In the genomic region with DNA sequence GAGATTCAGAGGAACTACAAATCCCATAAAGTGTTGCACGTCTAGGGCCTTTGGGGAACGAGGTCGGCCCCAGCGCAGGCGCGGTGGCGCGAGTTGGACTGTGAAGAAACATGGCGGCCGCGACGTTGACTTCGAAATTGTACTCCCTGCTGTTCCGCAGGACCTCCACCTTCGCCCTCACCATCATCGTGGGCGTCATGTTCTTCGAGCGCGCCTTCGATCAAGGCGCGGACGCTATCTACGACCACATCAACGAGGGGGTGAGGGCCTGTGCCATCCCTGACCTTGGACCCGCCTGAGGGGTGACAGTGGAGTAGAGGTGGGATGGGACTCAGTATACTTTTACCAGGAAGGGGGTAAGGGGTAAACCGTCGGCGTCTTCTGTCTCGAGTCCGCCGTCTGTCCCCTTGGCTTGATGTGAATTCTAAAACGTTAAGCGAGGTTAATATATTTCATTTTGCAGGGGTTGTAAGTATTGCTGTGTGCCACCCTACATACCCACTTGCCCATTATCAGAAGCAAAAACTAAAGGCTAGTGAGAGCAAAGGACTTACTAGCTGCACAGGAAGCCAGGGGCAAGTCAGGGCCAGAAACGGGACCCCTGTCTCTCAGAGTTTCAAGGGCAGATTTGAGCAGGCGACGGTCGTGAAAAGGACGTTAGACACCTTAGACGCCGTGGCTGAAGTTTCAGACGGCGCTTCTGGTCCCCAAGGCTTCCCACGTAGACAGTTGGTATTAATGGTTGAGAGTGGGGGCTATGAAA, we compare ENCODE assay signal across 8 cellular contexts. TPM values are rescaled to one million over a fixed set of nuclear protein-coding genes. Genes with fewer than 3 reads are reported as not detected.
DNase-seq lines count a peak whose midpoint lies in the region; ATAC-seq and TF ChIP-seq lines count a peak whose summit lies in the region.

Gene UQCR10 (plus strand): TSS at position 81 of the 763 bp plus-strand sequence. CDS start 30 bp downstream, at position 111.

- H3K36me3 Mint-ChIP-seq in natural killer cell = no peaks in the 10 kb centered on the region

- H3K4me3 Mint-ChIP-seq in natural killer cell = peak within 1 kb of the TSS; percentile 95

- H3K9me3 Mint-ChIP-seq in natural killer cell = no peaks in the 10 kb centered on the region

- no peak for TF ChIP-seq CTCF in natural killer cell (IDR thresholded peaks at IDR 0.05)

- peak within 1 kb of the TSS; percentile 93 to 99 for H3K27ac Mint-ChIP-seq in natural killer cell

- H3K27me3 Mint-ChIP-seq in natural killer cell (ENCODE audit: low read depth in 2 of 2) = no peaks in the 10 kb centered on the region

- H3K4me1 Mint-ChIP-seq in natural killer cell = peaks cover 34 to 37% of the 10 kb centered on the region in 2 donors

- ATAC-seq in GM21619 (IDR thresholded peaks at IDR 0.05; ENCODE audit: unreplicated experiment) (peak; percentile 54), natural killer cell (peak; percentile 84 to 90 (median 85))

- intact Hi-C loops in natural killer cell (cut with micrococcal nuclease) = loop anchor here (10.0 kb wide), 1 partner anchor 163 kb away; the partner anchor contains the start of gene NF2

- peak; percentile 96 for DNase-seq in DMS153 treated with DMSO at 0.1 percent for 48 hours (lab: John Stamatoyannopoulos, UW; ENCODE audit: unreplicated experiment)
- peak; percentile 95 for DNase-seq in KG1 (lab: John Stamatoyannopoulos, UW)
- peak; percentile 90 for DNase-seq in RKO (ENCODE audit: low spot score)
- DNase-seq in activated T-helper 1 cell treated with anti-CD3 and anti-CD28 coated beads, Interleukin-2, amount 50 U/mL, for 16 hours (ENCODE audit: low read depth in 1 of 2, low spot score in 1 of 2) = peak; percentile 87 to 88
- DNase-seq in fibroblast of peridontal ligament (ENCODE audit: extremely low read depth) = peak; percentile 93
- peak; percentile 88 for DNase-seq in natural killer cell
- peak; percentile 84 to 99 (median 93) for DNase-seq in stimulated activated naive CD4-positive, alpha-beta T cell (lab: John Stamatoyannopoulos, UW)

RNA-seq across cellular contexts. Expression of gene UQCR10, which starts in this region (rescaled TPM):
- 10 to 100 TPM; 33.6 to 40.8 (median 35.4) TPM for total RNA-seq in natural killer cell

Comparison
In these comparisons a context has a peak if more than half of its experiments do, and no peak if none do; other contexts are left out.
1. Peak in every context shown above with its lines: DNase-seq and ATAC-seq.